In genomic region chr2:65227471-65228248, GRCh38 we compare ENCODE assay signal across 8 cellular contexts. TPM values are rescaled to one million over a fixed set of nuclear protein-coding genes. Genes with fewer than 3 reads are reported as not detected.
A peak's percentile ranks its signal among the peaks of the same experiment; 100 is the strongest.
DNase-seq lines count a peak whose midpoint lies in the region; ATAC-seq and TF ChIP-seq lines count a peak whose summit lies in the region.

TSS of gene ACTR2 (plus strand) at chr2:65227831. CDS start at chr2:65227910, 79 bp downstream.

- H4K20me1 ChIP-seq in KMS-11 (ENCODE audit: insufficient read depth) = 0 out of 2 replicates have a peak, but pooled peaks cover 5% of the 10 kb centered on the region

- DNase-seq in DMS53 treated with DMSO at 0.1 percent for 48 hours (lab: John Stamatoyannopoulos, UW; ENCODE audit: unreplicated experiment) (peak; percentile 96), Peyer's patch (peak; percentile 94 to 98 (median 97))
- DNase-seq in activated T-cell treated with anti-CD3 and anti-CD28 coated beads, Interleukin-2, amount 50 U/mL, for 48 hours = peak; percentile 95 to 97
- peak; percentile 88 to 93 for DNase-seq in stimulated activated CD8-positive, alpha-beta memory T cell treated with anti-CD3 and anti-CD28 coated beads, Interleukin-7, amount 100 ng/mL, for 4 hours (ENCODE audit: low read depth in 2 of 2)

- H3K36me3 ChIP-seq in KMS-11 (ENCODE audit: insufficient read depth) = no peaks in the 10 kb centered on the region
- no peaks in the 10 kb centered on the region for H3K36me3 ChIP-seq in Peyer's patch
- H3K36me3 ChIP-seq in muscle layer of duodenum (ENCODE audit: control insufficient read depth in 1 of 2, insufficient read depth in 2 of 2, low read length in 2 of 2) = no peaks in the 10 kb centered on the region

- H3K4me1 ChIP-seq in KMS-11 (ENCODE audit: low read depth, poor library complexity, severe bottlenecking) (peaks cover 46% of the 10 kb centered on the region), Peyer's patch (peaks cover 0 to 38% (median 11%) of the 10 kb centered on the region in 4 donors), muscle layer of duodenum (ENCODE audit: control insufficient read depth in 1 of 2, insufficient read depth in 2 of 2, low read length in 2 of 2) (peaks cover 6 to 34% of the 10 kb centered on the region in 2 donors)

- peak; percentile 87 to 92 for TF ChIP-seq POLR2A in Peyer's patch (IDR thresholded peaks at IDR 0.05)

- peak within 1 kb of the TSS; percentile 82 for H2AFZ ChIP-seq in KMS-11 (ENCODE audit: low read depth)

- H3K9ac ChIP-seq in KMS-11 = peak within 1 kb of the TSS; percentile 82

- H3K27ac ChIP-seq in KMS-11 (peak within 1 kb of the TSS; percentile 87), Peyer's patch (peak within 1 kb of the TSS; percentile 97 to 100 (median 98)), muscle layer of duodenum (ENCODE audit: low read length) (peak within 1 kb of the TSS; percentile 97)

- peak within 1 kb of the TSS; percentile 93 for H3K4me3 ChIP-seq in KMS-11 (IDR thresholded peaks at IDR 0.05; ENCODE audit: insufficient read depth, low read depth, low read length)
- peak within 1 kb of the TSS; percentile 77 to 100 (median 92) for H3K4me3 ChIP-seq in Peyer's patch
- peak within 1 kb of the TSS; percentile 94 to 98 for H3K4me3 ChIP-seq in muscle layer of duodenum (ENCODE audit: low read depth in 1 of 2, low read length in 2 of 2)

- ATAC-seq in GM21737 (IDR thresholded peaks at IDR 0.05; ENCODE audit: unreplicated experiment) = peak; percentile 90
- ATAC-seq in esophagus mucosa = peak; percentile 98

- peaks cover 75% of the 10 kb centered on the region for H3K79me2 ChIP-seq in KMS-11 (ENCODE audit: insufficient read depth, low read depth)

- TF ChIP-seq CTCF in KMS-11 (conservative IDR thresholded peaks at IDR 0.05; ENCODE audit: low read depth, low read length) = no peak
- TF ChIP-seq CTCF in Peyer's patch (IDR thresholded peaks at IDR 0.05) = no peak

- H3K4me2 ChIP-seq in KMS-11 = peak within 1 kb of the TSS; percentile 94

- H3K9me3 ChIP-seq in Peyer's patch = no peaks in the 10 kb centered on the region
- H3K9me3 ChIP-seq in muscle layer of duodenum (ENCODE audit: control insufficient read depth in 1 of 2, low read length in 2 of 2) = no peaks in the 10 kb centered on the region

- no peaks in the 10 kb centered on the region for H3K27me3 ChIP-seq in KMS-11 (ENCODE audit: insufficient read depth, low read depth)
- H3K27me3 ChIP-seq in Peyer's patch = no peaks in the 10 kb centered on the region
- H3K27me3 ChIP-seq in muscle layer of duodenum (ENCODE audit: low read depth, low read length) = no peaks in the 10 kb centered on the region

RNA-seq across cellular contexts. Expression of gene ACTR2, which starts in this region (rescaled TPM):
- total RNA-seq in Peyer's patch = 100 to 1,000 TPM in 2 of 4 donors, 10 to 100 TPM in 2; 62.9 to 128 (median 89.5) TPM
- total RNA-seq in esophagus mucosa = 177 TPM

Comparison
In these comparisons a context has a peak if more than half of its experiments do, and no peak if none do; other contexts are left out.
1. Peak in every context shown above with its lines: DNase-seq, ATAC-seq, H3K4me3 ChIP-seq and H3K27ac ChIP-seq.